2 cellular contexts compared by ENCODE assay signal in genomic region chr7:40059057-40059456, GRCh38.
TF ChIP-seq lines count a peak whose summit lies in the region.

No MANE protein-coding gene starts in this region.

TF ChIP-seq in SK-N-SH treated with all-trans-retinoic acid at 6 μM for 48 hours, 23 proteins besides CTCF, POLR2A, EP300 and RAD21 (continued from another document):
- TF ChIP-seq POU6F1 (CRISPR knock-in tag; IDR thresholded peaks at IDR 0.05; ENCODE audit: borderline replicate concordance, low read depth), result no peak
- TF ChIP-seq TOX (CRISPR knock-in tag; IDR thresholded peaks at IDR 0.05; ENCODE audit: borderline replicate concordance), result no peak
- no peak for TF ChIP-seq ZNF8 (CRISPR knock-in tag; IDR thresholded peaks at IDR 0.05)
- no peak for TF ChIP-seq SNAI2 (CRISPR knock-in tag; IDR thresholded peaks at IDR 0.05)
- no peak for TF ChIP-seq TSHZ2 (CRISPR knock-in tag; IDR thresholded peaks at IDR 0.05)
- TF ChIP-seq ZNF70 (CRISPR knock-in tag; IDR thresholded peaks at IDR 0.05), result no peak

TF ChIP-seq in SK-N-SH, 30 proteins besides CTCF, POLR2A, EP300 and RAD21 (continued from another document):
- TF ChIP-seq SIN3A (IDR thresholded peaks at IDR 0.05; ENCODE audit: borderline replicate concordance, low read depth, low read length) (no peak), USF1 (IDR thresholded peaks at IDR 0.05; ENCODE audit: borderline replicate concordance, low read depth) (no peak), MXI1 (IDR thresholded peaks at IDR 0.05; ENCODE audit: low read depth, low read length) (no peak), FOXM1 (IDR thresholded peaks at IDR 0.05; ENCODE audit: low read depth) (no peak)
TF ChIP-seq in SK-N-SH: peak in this region for 0.
